Comparison of ENCODE assay signal across 8 cellular contexts in genomic region chr15:90885432-90886290, GRCh38. TPM values are rescaled to one million over a fixed set of nuclear protein-coding genes. Genes with fewer than 3 reads are reported as not detected.
DNase-seq lines count a peak whose midpoint lies in the region; ATAC-seq and TF ChIP-seq lines count a peak whose summit lies in the region.

No MANE protein-coding gene starts in this region.

- peaks cover 22% of the 10 kb centered on the region for H3K36me3 ChIP-seq in adipocyte (ENCODE audit: control insufficient read depth, insufficient read depth, low read length, severe bottlenecking)
- peaks cover 0 to 69% (median 27%) of the 10 kb centered on the region in 9 donors for H3K36me3 ChIP-seq in heart right ventricle

- WGBS in heart right ventricle, 2 donors: 35 to 51% methylated on average over 23 of the region's 23 CpGs

- H3K27me3 Mint-ChIP-seq in IgD-negative memory B cell: peaks cover 1% of the 10 kb centered on the region

- ATAC-seq in heart right ventricle: peak; percentile 50 to 81 (median 69)

- H3K4me1 Mint-ChIP-seq in IgD-negative memory B cell: peaks cover 15 to 19% (median 16%) of the 10 kb centered on the region in 3 donors

- no peaks in the 10 kb centered on the region for H3K27me3 ChIP-seq in adipocyte (replicated peaks; ENCODE audit: control insufficient read depth, insufficient read depth, low read length)
- no peaks in the 10 kb centered on the region for H3K27me3 ChIP-seq in heart right ventricle

- no peaks in the 10 kb centered on the region for H3K9me3 Mint-ChIP-seq in IgD-negative memory B cell

- H3K9me3 ChIP-seq in adipocyte (ENCODE audit: control insufficient read depth, low read length) (no peaks in the 10 kb centered on the region), heart right ventricle (no peaks in the 10 kb centered on the region)

- H3K4me1 ChIP-seq in adipocyte (ENCODE audit: control insufficient read depth, insufficient read depth, low read length): peaks cover 30% of the 10 kb centered on the region
- H3K4me1 ChIP-seq in heart right ventricle: peaks cover 16 to 66% (median 50%) of the 10 kb centered on the region in 9 donors

- H3K4me3 ChIP-seq in adipocyte (ENCODE audit: low read length) (no peak overlapping the region), heart right ventricle (peak overlapping the region; percentile 34 to 83 (median 70)), retinal pigment epithelial cell (ENCODE audit: low read length) (no peak overlapping the region)

- peak overlapping the region; percentile 49 to 90 (median 79) for H3K4me3 Mint-ChIP-seq in IgD-negative memory B cell

- DNase-seq in NK-92 treated with Interleukin-12 subunit alpha and Interleukin-12 subunit beta, amount 100 ng/mL, for 24 hours (lab: John Stamatoyannopoulos, UW): peak; percentile 38
- DNase-seq in NK-92 (lab: John Stamatoyannopoulos, UW; ENCODE audit: unreplicated experiment) (no peak), T-helper 1 cell (peak; percentile 52 to 79 (median 67)), adipocyte (ENCODE audit: low read depth) (peak; percentile 83), heart right ventricle (peak; percentile 86 to 88), retinal pigment epithelial cell (ENCODE audit: low read depth) (no peak), NCI-H226 (no peak)

- TF ChIP-seq CTCF in heart right ventricle (IDR thresholded peaks at IDR 0.05) (peak; percentile 95 to 100 (median 99)), retinal pigment epithelial cell (conservative IDR thresholded peaks at IDR 0.05; ENCODE audit: low read depth, low read length) (peak; percentile 99)

- intact Hi-C loops in heart right ventricle (cut with DNase I): loop anchor here (1.0 to 10.0 kb wide), 10 partner anchors 15 to 391 kb away; partner anchors contain the start of genes BLM (in 4 of the 10) and CRTC3 (in 1 of the 10)

- H3K36me3 Mint-ChIP-seq in IgD-negative memory B cell: peaks cover 2% of the 10 kb centered on the region

- H3K27ac Mint-ChIP-seq in IgD-negative memory B cell: peak overlapping the region; percentile 46 to 76 (median 63)

- H3K9ac ChIP-seq in adipocyte (ENCODE audit: low read length): peak overlapping the region; percentile 90

- H3K27ac ChIP-seq in heart right ventricle: peak overlapping the region; percentile 88 to 100 (median 97)

RNA-seq across cellular contexts. Expression of gene FES, which starts 1.4 kb away (rescaled TPM):
- 7.7 TPM for polyA plus RNA-seq in IgD-negative memory B cell
- total RNA-seq in heart right ventricle: 10 to 100 TPM in 8 of 10 donors, 1 to 10 TPM in 2; 8.6 to 27.7 (median 11.5) TPM
- 10 to 100 TPM; 17.7 to 23.3 TPM for polyA plus RNA-seq in heart right ventricle

RNA-seq across cellular contexts. Expression of gene FURIN, which starts 17.3 kb away (rescaled TPM):
- 9.7 TPM for polyA plus RNA-seq in IgD-negative memory B cell
- total RNA-seq in heart right ventricle: 10 to 100 TPM; 35.1 to 82.5 (median 40.9) TPM
- polyA plus RNA-seq in heart right ventricle: 10 to 100 TPM; 29.5 to 77.1 TPM

RNA-seq across cellular contexts. Expression of gene MAN2A2, which starts 17.4 kb away (rescaled TPM):
- polyA plus RNA-seq in IgD-negative memory B cell (9.1 TPM), heart right ventricle (10 to 100 TPM; 24.8 to 84.5 TPM)
- 100 to 1,000 TPM in 4 of 10 donors, 10 to 100 TPM in 6; 78.3 to 157 (median 98.1) TPM for total RNA-seq in heart right ventricle

RNA-seq across cellular contexts. Expression of gene HDDC3, which starts 46.7 kb away (rescaled TPM):
- polyA plus RNA-seq in IgD-negative memory B cell: 29.4 TPM
- total RNA-seq in heart right ventricle: 10 to 100 TPM; 10.7 to 18.2 (median 14.6) TPM
- 10 to 100 TPM; 15.3 to 18.0 TPM for polyA plus RNA-seq in heart right ventricle

RNA-seq across cellular contexts. Expression of gene UNC45A, which starts 49.4 kb away (rescaled TPM):
- 65.3 TPM for polyA plus RNA-seq in IgD-negative memory B cell
- 10 to 100 TPM; 19.2 to 28.0 (median 24.7) TPM for total RNA-seq in heart right ventricle
- 10 to 100 TPM; 26.0 to 26.4 TPM for polyA plus RNA-seq in heart right ventricle

Comparison
In these comparisons a context has a peak if more than half of its experiments do, and no peak if none do; other contexts are left out.
1. DNase-seq: peak in NK-92 treated with Interleukin-12 subunit alpha and Interleukin-12 subunit beta, amount 100 ng/mL, for 24 hours (single experiment), T-helper 1 cell (5 of 5), adipocyte (single experiment) and heart right ventricle (2 of 2); none in NK-92 (single experiment), retinal pigment epithelial cell (single experiment) and NCI-H226 (single experiment).
2. H3K4me3 ChIP-seq: peak in heart right ventricle (10 of 10); none in adipocyte (single experiment) and retinal pigment epithelial cell (single experiment).